Comparison of ENCODE assay signal across 1 cellular context in genomic region chr17:40331743-40332641, GRCh38.
TF ChIP-seq lines count a peak whose summit lies in the region.

No MANE protein-coding gene starts in this region.

TF ChIP-seq in HepG2, 621 proteins besides CTCF, POLR2A, EP300 and RAD21 (continued from another document and continues in another):
- TF ChIP-seq MAX (IDR thresholded peaks at IDR 0.05) (peak; percentile 62; the same call in 1 of the 2 replicates), ZNF263 (CRISPR knock-in tag; IDR thresholded peaks at IDR 0.05) (no peak), HNRNPLL (IDR thresholded peaks at IDR 0.05; ENCODE audit: low read depth, low read length, poor library complexity, severe bottlenecking) (no peak), TP53 (CRISPR knock-in tag; conservative IDR thresholded peaks at IDR 0.05) (no peak), DRAP1 (CRISPR knock-in tag; IDR thresholded peaks at IDR 0.05) (no peak), ZNF451 (CRISPR knock-in tag; IDR thresholded peaks at IDR 0.05) (no peak), EEA1 (CRISPR knock-in tag; IDR thresholded peaks at IDR 0.05; ENCODE audit: borderline replicate concordance) (no peak), ZNF234 (CRISPR knock-in tag; conservative IDR thresholded peaks at IDR 0.05) (no peak), MEIS2 (CRISPR knock-in tag; IDR thresholded peaks at IDR 0.05) (no peak), ONECUT2 (CRISPR knock-in tag; IDR thresholded peaks at IDR 0.05) (no peak), TRIM24 (CRISPR knock-in tag; IDR thresholded peaks at IDR 0.05) (no peak), REST (IDR thresholded peaks at IDR 0.05; ENCODE audit: borderline replicate concordance in 1 of 2, low read depth in 1 of 2, low read length in 2 of 2) (no peak), TOPORS (CRISPR knock-in tag; IDR thresholded peaks at IDR 0.05) (no peak), YEATS4 (CRISPR knock-in tag; IDR thresholded peaks at IDR 0.05; ENCODE audit: borderline replicate concordance) (no peak), ZXDC (CRISPR knock-in tag; IDR thresholded peaks at IDR 0.05) (no peak), NR2F6 (IDR thresholded peaks at IDR 0.05) (no peak), NR2F6 (CRISPR knock-in tag; IDR thresholded peaks at IDR 0.05) (peak; percentile 50; the same call in 1 of the 2 replicates), HDAC6 (IDR thresholded peaks at IDR 0.05; ENCODE audit: low read depth, low read length) (no peak), BORCS8-MEF2B (CRISPR knock-in tag; IDR thresholded peaks at IDR 0.05) (0 out of 2 replicates have a peak, but pooled peaks have one; percentile 54), TEAD3 (CRISPR knock-in tag; optimal IDR thresholded peaks at IDR 0.05; ENCODE audit: borderline replicate concordance) (peak; percentile 55), NFIB (CRISPR knock-in tag; IDR thresholded peaks at IDR 0.05; ENCODE audit: borderline replicate concordance) (no peak), MYC (CRISPR knock-in tag; IDR thresholded peaks at IDR 0.05; ENCODE audit: borderline replicate concordance) (peak; percentile 31; the same call in 1 of the 2 replicates), ZNF230 (CRISPR knock-in tag; IDR thresholded peaks at IDR 0.05) (no peak), ZFP62 (CRISPR knock-in tag; IDR thresholded peaks at IDR 0.05) (no peak), TIGD3 (CRISPR knock-in tag; IDR thresholded peaks at IDR 0.05; ENCODE audit: borderline replicate concordance) (no peak), JUNB (CRISPR knock-in tag; IDR thresholded peaks at IDR 0.05; ENCODE audit: borderline replicate concordance) (no peak), SP1 (IDR thresholded peaks at IDR 0.05) (no peak), SP1 (CRISPR knock-in tag; IDR thresholded peaks at IDR 0.05) (no peak), ZBTB7A (CRISPR knock-in tag; IDR thresholded peaks at IDR 0.05) (0 out of 2 replicates have a peak, but pooled peaks have one; percentile 10), HDAC1 (CRISPR knock-in tag; IDR thresholded peaks at IDR 0.05) (0 out of 2 replicates have a peak, but pooled peaks have one; percentile 49), PCBP2 (optimal IDR thresholded peaks at IDR 0.05; ENCODE audit: low read depth, low read length, poor library complexity, severe bottlenecking) (no peak), MED8 (CRISPR knock-in tag; IDR thresholded peaks at IDR 0.05; ENCODE audit: insufficient replicate concordance) (no peak), ZFP37 (CRISPR knock-in tag; IDR thresholded peaks at IDR 0.05; ENCODE audit: borderline replicate concordance) (no peak), ZNF891 (CRISPR knock-in tag; IDR thresholded peaks at IDR 0.05) (no peak), HNRNPK (IDR thresholded peaks at IDR 0.05; ENCODE audit: low read depth, low read length, poor library complexity, severe bottlenecking) (no peak), ZNF570 (CRISPR knock-in tag; IDR thresholded peaks at IDR 0.05; ENCODE audit: borderline replicate concordance) (no peak), ZSCAN21 (CRISPR knock-in tag; IDR thresholded peaks at IDR 0.05; ENCODE audit: borderline replicate concordance) (no peak; the same call in 1 of the 2 replicates), ZNF768 (CRISPR knock-in tag; IDR thresholded peaks at IDR 0.05) (peak; percentile 23; the same call in 1 of the 2 replicates), ZNF660 (CRISPR knock-in tag; IDR thresholded peaks at IDR 0.05; ENCODE audit: borderline replicate concordance, low read depth) (no peak), YY1 (IDR thresholded peaks at IDR 0.05; ENCODE audit: insufficient read depth, insufficient replicate concordance, low read depth, low read length) (no peak), HIC2 (CRISPR knock-in tag; IDR thresholded peaks at IDR 0.05; ENCODE audit: low read depth) (peak; percentile 70), RORA (CRISPR knock-in tag; IDR thresholded peaks at IDR 0.05) (no peak), RCOR2 (CRISPR knock-in tag; IDR thresholded peaks at IDR 0.05) (no peak), ELF4 (CRISPR knock-in tag; IDR thresholded peaks at IDR 0.05; ENCODE audit: borderline replicate concordance) (no peak), KAT8 (CRISPR knock-in tag; IDR thresholded peaks at IDR 0.05) (0 out of 2 replicates have a peak, but pooled peaks have one; percentile 18), ATM (IDR thresholded peaks at IDR 0.05; ENCODE audit: borderline replicate concordance) (no peak), HES4 (CRISPR knock-in tag; IDR thresholded peaks at IDR 0.05; ENCODE audit: borderline replicate concordance) (no peak)
- TF ChIP-seq, protein P1, sequence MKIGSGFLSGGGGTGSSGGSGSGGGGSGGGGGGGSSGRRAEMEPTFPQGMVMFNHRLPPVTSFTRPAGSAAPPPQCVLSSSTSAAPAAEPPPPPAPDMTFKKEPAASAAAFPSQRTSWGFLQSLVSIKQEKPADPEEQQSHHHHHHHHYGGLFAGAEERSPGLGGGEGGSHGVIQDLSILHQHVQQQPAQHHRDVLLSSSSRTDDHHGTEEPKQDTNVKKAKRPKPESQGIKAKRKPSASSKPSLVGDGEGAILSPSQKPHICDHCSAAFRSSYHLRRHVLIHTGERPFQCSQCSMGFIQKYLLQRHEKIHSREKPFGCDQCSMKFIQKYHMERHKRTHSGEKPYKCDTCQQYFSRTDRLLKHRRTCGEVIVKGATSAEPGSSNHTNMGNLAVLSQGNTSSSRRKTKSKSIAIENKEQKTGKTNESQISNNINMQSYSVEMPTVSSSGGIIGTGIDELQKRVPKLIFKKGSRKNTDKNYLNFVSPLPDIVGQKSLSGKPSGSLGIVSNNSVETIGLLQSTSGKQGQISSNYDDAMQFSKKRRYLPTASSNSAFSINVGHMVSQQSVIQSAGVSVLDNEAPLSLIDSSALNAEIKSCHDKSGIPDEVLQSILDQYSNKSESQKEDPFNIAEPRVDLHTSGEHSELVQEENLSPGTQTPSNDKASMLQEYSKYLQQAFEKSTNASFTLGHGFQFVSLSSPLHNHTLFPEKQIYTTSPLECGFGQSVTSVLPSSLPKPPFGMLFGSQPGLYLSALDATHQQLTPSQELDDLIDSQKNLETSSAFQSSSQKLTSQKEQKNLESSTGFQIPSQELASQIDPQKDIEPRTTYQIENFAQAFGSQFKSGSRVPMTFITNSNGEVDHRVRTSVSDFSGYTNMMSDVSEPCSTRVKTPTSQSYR (CRISPR knock-in tag; IDR thresholded peaks at IDR 0.05; ENCODE audit: borderline replicate concordance) = peak; percentile 73
- TF ChIP-seq, protein P2, sequence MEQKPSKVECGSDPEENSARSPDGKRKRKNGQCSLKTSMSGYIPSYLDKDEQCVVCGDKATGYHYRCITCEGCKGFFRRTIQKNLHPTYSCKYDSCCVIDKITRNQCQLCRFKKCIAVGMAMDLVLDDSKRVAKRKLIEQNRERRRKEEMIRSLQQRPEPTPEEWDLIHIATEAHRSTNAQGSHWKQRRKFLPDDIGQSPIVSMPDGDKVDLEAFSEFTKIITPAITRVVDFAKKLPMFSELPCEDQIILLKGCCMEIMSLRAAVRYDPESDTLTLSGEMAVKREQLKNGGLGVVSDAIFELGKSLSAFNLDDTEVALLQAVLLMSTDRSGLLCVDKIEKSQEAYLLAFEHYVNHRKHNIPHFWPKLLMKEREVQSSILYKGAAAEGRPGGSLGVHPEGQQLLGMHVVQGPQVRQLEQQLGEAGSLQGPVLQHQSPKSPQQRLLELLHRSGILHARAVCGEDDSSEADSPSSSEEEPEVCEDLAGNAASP (CRISPR knock-in tag; IDR thresholded peaks at IDR 0.05; ENCODE audit: borderline replicate concordance) = no peak
- TF ChIP-seq, protein P3, sequence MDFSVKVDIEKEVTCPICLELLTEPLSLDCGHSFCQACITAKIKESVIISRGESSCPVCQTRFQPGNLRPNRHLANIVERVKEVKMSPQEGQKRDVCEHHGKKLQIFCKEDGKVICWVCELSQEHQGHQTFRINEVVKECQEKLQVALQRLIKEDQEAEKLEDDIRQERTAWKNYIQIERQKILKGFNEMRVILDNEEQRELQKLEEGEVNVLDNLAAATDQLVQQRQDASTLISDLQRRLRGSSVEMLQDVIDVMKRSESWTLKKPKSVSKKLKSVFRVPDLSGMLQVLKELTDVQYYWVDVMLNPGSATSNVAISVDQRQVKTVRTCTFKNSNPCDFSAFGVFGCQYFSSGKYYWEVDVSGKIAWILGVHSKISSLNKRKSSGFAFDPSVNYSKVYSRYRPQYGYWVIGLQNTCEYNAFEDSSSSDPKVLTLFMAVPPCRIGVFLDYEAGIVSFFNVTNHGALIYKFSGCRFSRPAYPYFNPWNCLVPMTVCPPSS (IDR thresholded peaks at IDR 0.05) = no peak
- TF ChIP-seq, protein P4, sequence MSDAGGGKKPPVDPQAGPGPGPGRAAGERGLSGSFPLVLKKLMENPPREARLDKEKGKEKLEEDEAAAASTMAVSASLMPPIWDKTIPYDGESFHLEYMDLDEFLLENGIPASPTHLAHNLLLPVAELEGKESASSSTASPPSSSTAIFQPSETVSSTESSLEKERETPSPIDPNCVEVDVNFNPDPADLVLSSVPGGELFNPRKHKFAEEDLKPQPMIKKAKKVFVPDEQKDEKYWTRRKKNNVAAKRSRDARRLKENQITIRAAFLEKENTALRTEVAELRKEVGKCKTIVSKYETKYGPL (CRISPR knock-in tag; IDR thresholded peaks at IDR 0.05) = no peak
